8 cellular contexts compared by ENCODE assay signal in the genomic region with DNA sequence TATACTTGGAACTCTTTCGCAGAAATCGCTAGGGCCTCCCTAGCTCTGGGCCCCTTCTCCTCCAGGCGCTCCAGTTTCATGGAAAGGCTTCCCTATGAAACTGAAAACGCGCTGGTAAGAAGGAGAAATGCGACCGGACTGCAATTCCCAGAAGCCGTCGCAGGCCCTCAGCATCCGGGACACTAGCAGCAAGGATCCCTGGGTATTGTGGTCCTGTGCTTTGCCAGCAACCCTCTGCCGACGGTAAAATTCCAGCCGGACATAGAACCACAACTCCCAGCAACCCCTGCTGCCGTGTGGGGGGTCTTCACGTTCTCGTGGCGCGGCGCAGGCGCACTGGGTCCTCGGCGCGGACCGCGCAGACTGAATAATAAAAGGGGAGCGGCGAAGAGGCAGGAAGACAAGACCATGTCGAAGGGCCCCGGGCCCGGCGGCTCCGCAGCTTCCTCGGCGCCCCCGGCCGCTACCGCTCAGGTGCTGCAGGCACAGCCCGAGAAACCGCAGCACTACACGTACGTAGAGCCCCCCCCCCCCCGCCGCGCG. TPM values are rescaled to one million over a fixed set of nuclear protein-coding genes. Genes with fewer than 3 reads are reported as not detected.
DNase-seq lines count a peak whose midpoint lies in the region; ATAC-seq and TF ChIP-seq lines count a peak whose summit lies in the region.

A gene with protein sequence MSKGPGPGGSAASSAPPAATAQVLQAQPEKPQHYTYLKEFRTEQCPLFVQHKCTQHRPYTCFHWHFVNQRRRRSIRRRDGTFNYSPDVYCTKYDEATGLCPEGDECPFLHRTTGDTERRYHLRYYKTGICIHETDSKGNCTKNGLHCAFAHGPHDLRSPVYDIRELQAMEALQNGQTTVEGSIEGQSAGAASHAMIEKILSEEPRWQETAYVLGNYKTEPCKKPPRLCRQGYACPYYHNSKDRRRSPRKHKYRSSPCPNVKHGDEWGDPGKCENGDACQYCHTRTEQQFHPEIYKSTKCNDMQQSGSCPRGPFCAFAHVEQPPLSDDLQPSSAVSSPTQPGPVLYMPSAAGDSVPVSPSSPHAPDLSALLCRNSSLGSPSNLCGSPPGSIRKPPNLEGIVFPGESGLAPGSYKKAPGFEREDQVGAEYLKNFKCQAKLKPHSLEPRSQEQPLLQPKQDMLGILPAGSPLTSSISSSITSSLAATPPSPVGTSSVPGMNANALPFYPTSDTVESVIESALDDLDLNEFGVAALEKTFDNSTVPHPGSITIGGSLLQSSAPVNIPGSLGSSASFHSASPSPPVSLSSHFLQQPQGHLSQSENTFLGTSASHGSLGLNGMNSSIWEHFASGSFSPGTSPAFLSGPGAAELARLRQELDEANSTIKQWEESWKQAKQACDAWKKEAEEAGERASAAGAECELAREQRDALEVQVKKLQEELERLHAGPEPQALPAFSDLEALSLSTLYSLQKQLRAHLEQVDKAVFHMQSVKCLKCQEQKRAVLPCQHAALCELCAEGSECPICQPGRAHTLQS (plus strand): TSS at position 334 of the 543 bp plus-strand sequence. CDS start 75 bp downstream, at position 409.

- H2AFZ ChIP-seq in IMR-90 (replicated peaks; ENCODE audit: low read length, poor library complexity) (peak within 1 kb of the TSS; percentile 98), OCI-LY3 (ENCODE audit: low read depth, low read length) (peak within 1 kb of the TSS; percentile 68)

- H2AK9ac ChIP-seq in IMR-90 (replicated peaks; ENCODE audit: low read depth, low read length, poor library complexity): peak within 1 kb of the TSS; percentile 99

- peaks cover 12% of the 10 kb centered on the region for H3K9me1 ChIP-seq in IMR-90 (ENCODE audit: insufficient read depth, low read length)

- BruUV-seq in IMR-90 (replicated peaks; lab: Mats Ljungman, UMichigan): no TSS peak

- H3K9ac ChIP-seq in IMR-90 (ENCODE audit: low read depth, low read length): peak within 1 kb of the TSS; percentile 86
- peak within 1 kb of the TSS; percentile 97 for H3K9ac ChIP-seq in OCI-LY3 (ENCODE audit: low read length)
- peak within 1 kb of the TSS; percentile 77 for H3K9ac ChIP-seq in mesendoderm (ENCODE audit: low read length)

- H4K20me1 ChIP-seq in IMR-90 (ENCODE audit: insufficient read depth, low read length) (peaks cover under 1% of the 10 kb centered on the region), OCI-LY3 (ENCODE audit: insufficient read depth, low read length) (no peaks in the 10 kb centered on the region)

- H2AK5ac ChIP-seq in IMR-90 (ENCODE audit: low read depth, low read length) (peak within 1 kb of the TSS; percentile 96), mesendoderm (ENCODE audit: low read length) (peak within 1 kb of the TSS; percentile 10)

- H2BK15ac ChIP-seq in IMR-90 (ENCODE audit: low read depth, low read length): peak within 1 kb of the TSS; percentile 88
- H2BK15ac ChIP-seq in mesendoderm (replicated peaks; ENCODE audit: low read depth): no peak within 1 kb of the TSS

- peak within 1 kb of the TSS; percentile 100 for H3K4ac ChIP-seq in IMR-90 (ENCODE audit: low read depth, low read length)
- peak within 1 kb of the TSS; percentile 95 for H3K4ac ChIP-seq in mesendoderm (ENCODE audit: low read depth, low read length)

- CTCF ChIA-PET in IMR-90 (lab: Yijun Ruan, JAX): interaction anchor here (1.8 kb wide), 1 partner anchor 45 kb away, joined by 4 read pairs; no protein-coding TSS in a partner anchor

- no peaks in the 10 kb centered on the region for H3K27me3 ChIP-seq in IMR-90 (ENCODE audit: control insufficient read depth, insufficient read depth, low read length)
- H3K27me3 ChIP-seq in OCI-LY3 (ENCODE audit: low read depth, low read length): no peaks in the 10 kb centered on the region
- H3K27me3 ChIP-seq in mesendoderm (ENCODE audit: insufficient read depth, low read length, poor library complexity): no peaks in the 10 kb centered on the region

- H3K9me3 ChIP-seq in IMR-90 (ENCODE audit: control insufficient read depth, insufficient read depth, low read length) (no peaks in the 10 kb centered on the region), OCI-LY3 (ENCODE audit: insufficient read depth, low read length) (peaks cover 4% of the 10 kb centered on the region; the same call in 1 of the 2 replicates)

- H2BK120ac ChIP-seq in IMR-90 (ENCODE audit: low read depth, low read length) (peak within 1 kb of the TSS; percentile 95), mesendoderm (ENCODE audit: low read depth, low read length) (no peak within 1 kb of the TSS)

- peak within 1 kb of the TSS; percentile 54 for H3K4me3 ChIP-seq in IMR-90 (ENCODE audit: insufficient read depth, low read depth, low read length)
- peak within 1 kb of the TSS; percentile 83 for H3K4me3 ChIP-seq in OCI-LY3 (ENCODE audit: low read length)
- peak within 1 kb of the TSS; percentile 75 for H3K4me3 ChIP-seq in mesendoderm (ENCODE audit: low read length)

- POLR2A ChIA-PET in IMR-90 (lab: Charles Lee; ENCODE audit: unreplicated experiment): no interaction called here

- H3K4me1 ChIP-seq in IMR-90 (ENCODE audit: control insufficient read depth, insufficient read depth, low read length): peaks cover 16% of the 10 kb centered on the region
- H3K4me1 ChIP-seq in OCI-LY3 (ENCODE audit: low read length): peaks cover 40% of the 10 kb centered on the region
- no peaks in the 10 kb centered on the region for H3K4me1 ChIP-seq in mesendoderm (ENCODE audit: control insufficient read depth, low read depth, low read length)

- H4K91ac ChIP-seq in IMR-90 (ENCODE audit: insufficient read depth, low read depth, low read length): peak within 1 kb of the TSS; percentile 100

- H3K23ac ChIP-seq in IMR-90 (ENCODE audit: low read depth, low read length): peak within 1 kb of the TSS; percentile 100
- no peak within 1 kb of the TSS for H3K23ac ChIP-seq in mesendoderm (ENCODE audit: low read length)

- H3K56ac ChIP-seq in IMR-90 (ENCODE audit: extremely low read depth, insufficient read depth, low read length) (peak within 1 kb of the TSS; percentile 99), mesendoderm (ENCODE audit: low read length) (peak within 1 kb of the TSS; percentile 80)

- dilution Hi-C loops in IMR-90 (cut with HindIII; ENCODE audit: low sequenced_read_pairs, unreplicated experiment): no loop called here

- H3K36me3 ChIP-seq in IMR-90 (ENCODE audit: control insufficient read depth, insufficient read depth, low read length) (no peaks in the 10 kb centered on the region), OCI-LY3 (replicated peaks; ENCODE audit: low read depth, low read length) (peaks cover 4% of the 10 kb centered on the region), mesendoderm (ENCODE audit: control insufficient read depth, insufficient read depth, low read length) (no peaks in the 10 kb centered on the region)

- intact Hi-C loops in IMR-90 (cut with micrococcal nuclease): loop anchor here (5.0 to 10.0 kb wide), 2 partner anchors 43 to 90 kb away; a partner anchor contains a TSS

- H3K79me1 ChIP-seq in IMR-90 (ENCODE audit: low read depth in 1 of 2, low read length in 2 of 2) (peaks cover 16 to 36% of the 10 kb centered on the region in 2 experiments), mesendoderm (ENCODE audit: low read length) (peaks cover 1% of the 10 kb centered on the region)

- TF ChIP-seq POLR2A in IMR-90 (IDR thresholded peaks at IDR 0.05; ENCODE audit: low read depth, low read length): peak; percentile 79

- H4K5ac ChIP-seq in IMR-90 (ENCODE audit: low read depth, low read length) (peak within 1 kb of the TSS; percentile 99), mesendoderm (ENCODE audit: low read length) (peak within 1 kb of the TSS; percentile 47)

- no peak for TF ChIP-seq RAD21 in IMR-90 (IDR thresholded peaks at IDR 0.05; ENCODE audit: low read length)

- peak within 1 kb of the TSS; percentile 93 for H3K4me2 ChIP-seq in IMR-90 (ENCODE audit: low read depth, low read length)
- H3K4me2 ChIP-seq in OCI-LY3 (ENCODE audit: low read length): peak within 1 kb of the TSS; percentile 98
- H3K4me2 ChIP-seq in mesendoderm (ENCODE audit: low read length): peak within 1 kb of the TSS; percentile 36

- peak within 1 kb of the TSS; percentile 58 for H2BK20ac ChIP-seq in IMR-90 (ENCODE audit: low read depth, low read length)

- peak within 1 kb of the TSS; percentile 97 for H3K27ac ChIP-seq in IMR-90 (ENCODE audit: insufficient read depth, low read length)
- H3K27ac ChIP-seq in OCI-LY3 (ENCODE audit: low read length): peak within 1 kb of the TSS; percentile 90
- peak within 1 kb of the TSS; percentile 96 for H3K27ac ChIP-seq in mesendoderm (ENCODE audit: low read depth, low read length)

- WGBS in IMR-90 (ENCODE audit: extremely low coverage in 2 of 2, insufficient read length in 1 of 2), 2 experiments: 0% methylated on average over 16 of the region's 45 CpGs; no CpG with 5 or more reads in 1 of the 2 experiments
- no CpG with 5 or more reads among the region's 45 CpGs for WGBS in mesendoderm (ENCODE audit: extremely low coverage, insufficient coverage, low lambda C conversion rate)

- no peak for TF ChIP-seq CTCF in IMR-90 (conservative IDR thresholded peaks at IDR 0.05; ENCODE audit: low read depth, low read length)
- no peak for TF ChIP-seq CTCF in OCI-LY3 (IDR thresholded peaks at IDR 0.05; ENCODE audit: low read depth, low read length)

- H3K14ac ChIP-seq in IMR-90 (replicated peaks; ENCODE audit: low read depth, low read length): peak within 1 kb of the TSS; percentile 100

- H3K79me2 ChIP-seq in OCI-LY3 (ENCODE audit: low read length): peaks cover 45% of the 10 kb centered on the region
- peaks cover 35% of the 10 kb centered on the region for H3K79me2 ChIP-seq in mesendoderm (ENCODE audit: control insufficient read depth, insufficient read depth, low read length)

- H2BK5ac ChIP-seq in IMR-90 (ENCODE audit: low read depth, low read length, poor library complexity, severe bottlenecking) (peak within 1 kb of the TSS; percentile 96), mesendoderm (ENCODE audit: low read length) (peak within 1 kb of the TSS; percentile 76)

- in situ Hi-C loops in IMR-90 (cut with MboI; ENCODE audit: low sequenced_read_pairs): no loop called here
- in situ Hi-C loops in endometrial microvascular endothelial cells (cut with HindIII; ENCODE audit: inconsistent ontology term, low pct_unique_long_range_greater_than_20kb, low sequenced_read_pairs): no loop called here

- ATAC-seq in GM21529 (IDR thresholded peaks at IDR 0.05; ENCODE audit: unreplicated experiment) (peak; percentile 58), IMR-90 (ENCODE audit: low read depth) (peak; percentile 81)

- peak; percentile 98 for DNase-seq in COR-L47 (lab: John Stamatoyannopoulos, UW)
- peak; percentile 100 for DNase-seq in IMR-90
- peak; percentile 93 for DNase-seq in activated CD8-positive, alpha-beta memory T cell treated with anti-CD3 and anti-CD28 coated beads, Interleukin-2, amount 50 U/mL, for 4 hours
- DNase-seq in mesendoderm: peak; percentile 100
- DNase-seq in stimulated activated CD8-positive, alpha-beta memory T cell treated with anti-CD3 and anti-CD28 coated beads, Interleukin-12 subunit alpha, Interleukin-12 subunit beta, amount 100 ng/mL, for 24 hours (ENCODE audit: extremely low read depth): peak; percentile 88

- peak within 1 kb of the TSS; percentile 99 to 100 for H4K8ac ChIP-seq in IMR-90 (ENCODE audit: low read depth in 2 of 2, low read length in 2 of 2)
- peak within 1 kb of the TSS; percentile 99 for H4K8ac ChIP-seq in mesendoderm (ENCODE audit: low read depth, low read length)

- H3K18ac ChIP-seq in IMR-90 (ENCODE audit: low read depth, low read length): peak within 1 kb of the TSS; percentile 96
- H3K18ac ChIP-seq in mesendoderm (ENCODE audit: low read length): peak within 1 kb of the TSS; percentile 31

RNA-seq across cellular contexts. Expression of the gene that starts here (rescaled TPM):
- 15.4 and 15.8 TPM in 2 replicates for total RNA-seq in IMR-90 (2012; rRNA removed)
- polyA plus RNA-seq in IMR-90 (2012; rRNA removed): 16.9 and 17.3 TPM in 2 replicates
- polyA plus RNA-seq in IMR-90 (2012; cell fraction: cytosol; rRNA removed): 14.3 and 21.3 TPM in 2 replicates
- polyA plus RNA-seq in IMR-90 (2012; cell fraction: nucleus; rRNA removed; ENCODE audit: low replicate concordance): 35.1 and 41.8 TPM in 2 replicates
- total RNA-seq in endometrial microvascular endothelial cells (ENCODE audit: inconsistent ontology term): 53.0 TPM
- polyA plus RNA-seq in mesendoderm (2013, experiment 1 of 2): 26.1 TPM
- 24.3 TPM for polyA plus RNA-seq in mesendoderm (2013, experiment 2 of 2)

Comparison
In these comparisons a context has a peak if more than half of its experiments do, and no peak if none do; other contexts are left out.
1. Peak in every context shown above with its lines: DNase-seq, ATAC-seq, H3K4me3 ChIP-seq and H3K27ac ChIP-seq.
2. H3K4me2 ChIP-seq: peak in every context shown above with its lines; median percentile 98 in OCI-LY3; 93 in IMR-90; 36 in mesendoderm.